In the genomic region with DNA sequence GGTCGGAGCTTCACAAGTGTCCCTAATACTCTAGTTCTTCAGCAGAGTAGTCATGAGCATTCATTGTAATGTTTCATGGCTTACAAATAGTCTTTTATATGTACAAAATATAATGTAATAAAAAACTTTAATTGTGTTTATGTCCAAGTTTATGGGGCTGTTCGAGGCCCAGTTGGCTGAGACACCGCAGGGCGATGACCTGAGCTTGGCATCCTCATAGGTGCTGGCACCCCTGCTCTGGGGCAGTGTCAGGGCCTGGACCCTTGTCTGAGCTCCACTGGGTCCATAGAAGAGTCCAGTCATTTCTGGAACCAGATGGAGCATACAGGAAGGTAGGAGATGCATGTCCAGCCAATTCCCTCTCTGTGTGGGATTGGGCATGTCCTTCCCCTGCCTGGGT, we compare ENCODE assay signal across 19 cellular contexts. TPM values are rescaled to one million over a fixed set of nuclear protein-coding genes. Genes with fewer than 3 reads are reported as not detected.
DNase-seq lines count a peak whose midpoint lies in the region; ATAC-seq, FAIRE-seq and TF ChIP-seq lines count a peak whose summit lies in the region.
"Had no signal": no experiment of that assay in that cellular context is flagged by ENCODE, and none has a peak within 500 bp of the region (broad histone marks: within the 10 kb centered on the region; RNA-seq: fewer than 3 reads in every experiment).

No MANE protein-coding gene starts in this region.

- H3K9me3 ChIP-seq in kidney (ENCODE audit: control insufficient read depth in 1 of 2, low read length in 2 of 2) (no peaks in the 10 kb centered on the region), ovary (no peaks in the 10 kb centered on the region), uterus (no peaks in the 10 kb centered on the region)
- H3K9me3 ChIP-seq: A549; BLaER1 treated with 17β-estradiol and CSF1 and Interleukin-3, amounts not matched to agents 10 nM and 100 nM had no signal

- no peak overlapping the region for H3K4me3 ChIP-seq in kidney (ENCODE audit: low read length in 2 of 2)
- H3K4me3 ChIP-seq in ovary: no peak overlapping the region
- H3K4me3 ChIP-seq in uterus: no peak overlapping the region
- H3K4me3 ChIP-seq: A549; BLaER1 treated with 17β-estradiol and CSF1 and Interleukin-3, amounts not matched to agents 10 nM and 100 nM had no signal

- no TSS peak for BruUV-seq in MCF 10A (replicated peaks; lab: Mats Ljungman, UMichigan)

- DNase-seq in cardiac septum (ENCODE audit: low spot score) (peak; percentile 10), Right ventricle myocardium superior (no peak), kidney (peak; percentile 37), ovary (peak in 3 of 5 donors; percentile 2 to 14 (median 3)), uterus (peak; percentile 9), MCF 10A (ENCODE audit: unreplicated experiment) (no peak)
- no peak for DNase-seq in stimulated activated naive CD4-positive, alpha-beta T cell (lab: John Stamatoyannopoulos, UW)
- DNase-seq in NK-92 treated with Interleukin-12 subunit alpha and Interleukin-12 subunit beta, amount 100 ng/mL, for 24 hours (lab: John Stamatoyannopoulos, UW): no peak
- DNase-seq: DND-41, IMR-90, Kasumi-1, NCI-H1105, NCI-H187, NCI-H345, NCI-H69 had no signal

- H3K36me3 Mint-ChIP-seq in MCF 10A (ENCODE audit: insufficient read depth, unreplicated experiment): no peaks in the 10 kb centered on the region

- H3K27ac Mint-ChIP-seq in MCF 10A (ENCODE audit: low read depth, unreplicated experiment): no peak overlapping the region

- no peaks in the 10 kb centered on the region for H3K9me3 Mint-ChIP-seq in MCF 10A (ENCODE audit: unreplicated experiment)

- POLR2A ChIA-PET in MCF 10A (lab: Yijun Ruan, JAX): interaction anchor here (1.8 kb wide), 1 partner anchor 11 kb away, joined by 4 read pairs; no protein-coding TSS in a partner anchor

- TF ChIP-seq EP300 in ovary (IDR thresholded peaks at IDR 0.05): no peak

- H3K27me3 ChIP-seq in ovary (no peaks in the 10 kb centered on the region), uterus (no peaks in the 10 kb centered on the region)

- H3K4me1 ChIP-seq in kidney (ENCODE audit: control insufficient read depth in 1 of 2, insufficient read depth in 1 of 2, low read depth in 1 of 2, low read length in 2 of 2): peaks cover 2 to 6% of the 10 kb centered on the region in 2 donors
- H3K4me1 ChIP-seq in ovary (ENCODE audit: insufficient read depth): no peaks in the 10 kb centered on the region
- H3K4me1 ChIP-seq in uterus: no peaks in the 10 kb centered on the region

- TF ChIP-seq CTCF in kidney (IDR thresholded peaks at IDR 0.05; ENCODE audit: borderline replicate concordance, extremely low read depth, insufficient read depth) (no peak), ovary (IDR thresholded peaks at IDR 0.05) (no peak), uterus (IDR thresholded peaks at IDR 0.05) (no peak), MCF 10A (IDR thresholded peaks at IDR 0.05; ENCODE audit: unreplicated experiment) (no peak)

- no peak overlapping the region for H3K4me3 Mint-ChIP-seq in MCF 10A (ENCODE audit: unreplicated experiment)

- intact Hi-C loops in cardiac septum (cut with DNase I) (no loop called here), Right ventricle myocardium superior (cut with DNase I) (no loop called here), kidney (cut with DNase I) (no loop called here), ovary (cut with DNase I) (no loop called here), uterus (cut with DNase I; ENCODE audit: low total_unique reads) (no loop called here), MCF 10A (cut with micrococcal nuclease) (no loop called here)

- no peak for TF ChIP-seq POLR2A in ovary (IDR thresholded peaks at IDR 0.05)
- TF ChIP-seq POLR2A in uterus (IDR thresholded peaks at IDR 0.05): no peak

- H3K4me1 Mint-ChIP-seq in MCF 10A (ENCODE audit: insufficient read depth, unreplicated experiment): peaks cover 2% of the 10 kb centered on the region

- H3K36me3 ChIP-seq in kidney (ENCODE audit: control insufficient read depth in 1 of 2, insufficient read depth in 2 of 2, low read length in 2 of 2) (no peaks in the 10 kb centered on the region), ovary (no peaks in the 10 kb centered on the region), uterus (no peaks in the 10 kb centered on the region)
- H3K36me3 ChIP-seq: BLaER1 treated with 17β-estradiol and CSF1 and Interleukin-3, amounts not matched to agents 10 nM and 100 nM had no signal

- CTCF ChIA-PET in MCF 10A (lab: Yijun Ruan, JAX): interaction anchor here (0.7 to 1.3 kb wide), 2 partner anchors 10 to 637 kb away, joined by 3 to 6 read pairs; no protein-coding TSS in a partner anchor

- H3K9ac ChIP-seq in kidney (ENCODE audit: low read length in 2 of 2): no peak overlapping the region
- H3K9ac ChIP-seq: BLaER1 treated with 17β-estradiol and CSF1 and Interleukin-3, amounts not matched to agents 10 nM and 100 nM had no signal

- no peak overlapping the region for H3K27ac ChIP-seq in kidney (ENCODE audit: low read depth in 2 of 2, low read length in 2 of 2)
- H3K27ac ChIP-seq in ovary: no peak overlapping the region
- H3K27ac ChIP-seq in uterus: no peak overlapping the region
- H3K27ac ChIP-seq: A549; BLaER1 treated with 17β-estradiol and CSF1 and Interleukin-3, amounts not matched to agents 10 nM and 100 nM had no signal

- FAIRE-seq in kidney (lab: Jason Lieb, UNC): no peak
- FAIRE-seq: A549, G401.6 had no signal

- ATAC-seq in Right ventricle myocardium superior (ENCODE audit: poor library complexity): no peak
- ATAC-seq: A549, HCT116 had no signal

- H3K27me3 Mint-ChIP-seq in MCF 10A (ENCODE audit: insufficient read depth, unreplicated experiment): no peaks in the 10 kb centered on the region

- WGBS in ovary, 3 donors: 78 to 86% (median 82%) methylated on average over 4 of the region's 4 CpGs

RNA-seq across cellular contexts. Expression of gene ZMIZ1, which starts 12.9 kb away (rescaled TPM):
- total RNA-seq in cardiac septum: 40.7 TPM
- 44.8 TPM for total RNA-seq in Right ventricle myocardium superior
- 97.6 TPM for total RNA-seq in kidney
- polyA plus RNA-seq in kidney (ENCODE audit: insufficient read depth, low read depth, low replicate concordance): 14.2 TPM
- total RNA-seq in ovary: 100 to 1,000 TPM in 2 of 7 donors, 10 to 100 TPM in 5; 30.3 to 117 (median 86.3) TPM
- 10 to 100 TPM; 36.5 to 40.3 TPM for polyA plus RNA-seq in ovary
- total RNA-seq in uterus: 100 to 1,000 TPM in 1 of 4 donors, 10 to 100 TPM in 3; 18.7 to 188 (median 36.7) TPM
- total RNA-seq in MCF 10A (2022): 15.5 and 20.3 TPM in 2 replicates

Comparison
In these comparisons a context has a peak if more than half of its experiments do, and no peak if none do; other contexts are left out.
1. DNase-seq: peak in cardiac septum (single experiment), kidney (single experiment), ovary (3 of 5) and uterus (2 of 2); none in Right ventricle myocardium superior (single experiment), stimulated activated naive CD4-positive, alpha-beta T cell (0 of 6), MCF 10A (single experiment) and NK-92 treated with Interleukin-12 subunit alpha and Interleukin-12 subunit beta, amount 100 ng/mL, for 24 hours (single experiment).